7 cellular contexts compared by ENCODE assay signal in genomic region chr15:62758126-62758951, GRCh38.
DNase-seq lines count a peak whose midpoint lies in the region; ATAC-seq, FAIRE-seq and TF ChIP-seq lines count a peak whose summit lies in the region.

No MANE protein-coding gene starts in this region.

- no peaks in the 10 kb centered on the region for H3K36me3 ChIP-seq in upper lobe of right lung

- peak; percentile 46 for ATAC-seq in upper lobe of right lung

- H3K4me1 ChIP-seq in upper lobe of right lung: peaks cover 18% of the 10 kb centered on the region

- no peak for TF ChIP-seq POLR2A in GM12891 (IDR thresholded peaks at IDR 0.05; ENCODE audit: low read depth, low read length)

- H3K27ac ChIP-seq in upper lobe of right lung: peak overlapping the region; percentile 32

- intact Hi-C loops in upper lobe of right lung (cut with DNase I): no loop called here

- H3K4me3 ChIP-seq in epithelial cell of esophagus (ENCODE audit: low read length): no peak overlapping the region
- H3K4me3 ChIP-seq in upper lobe of right lung: no peak overlapping the region

- DNase-seq in NCI-H460 (ENCODE audit: extremely low read depth, low read depth) (peak; percentile 46), epithelial cell of esophagus (ENCODE audit: low read depth) (peak; percentile 90), lung microvascular endothelial cell (ENCODE audit: low read depth in 2 of 2) (peak; percentile 16 to 40), upper lobe of right lung (no peak), GM12891 (ENCODE audit: insufficient read length, low spot score) (no peak), RPMI8226 (no peak)
- DNase-seq in effector CD8-positive, alpha-beta T cell (lab: John Stamatoyannopoulos, UW): no peak

- H3K27me3 ChIP-seq in upper lobe of right lung: no peaks in the 10 kb centered on the region

- FAIRE-seq in GM12891 (lab: Jason Lieb, UNC): no peak

- H3K9me3 ChIP-seq in upper lobe of right lung: no peaks in the 10 kb centered on the region

- TF ChIP-seq CTCF in epithelial cell of esophagus (IDR thresholded peaks at IDR 0.05; ENCODE audit: insufficient read depth, low read depth, low read length, missing control alignments) (no peak), upper lobe of right lung (IDR thresholded peaks at IDR 0.05) (no peak)

TF ChIP-seq in GM12891, 5 proteins besides CTCF, POLR2A, EP300 and RAD21:
- TF ChIP-seq SPI1 (IDR thresholded peaks at IDR 0.05; ENCODE audit: low read depth, low read length) (no peak), POLR2AphosphoS5 (IDR thresholded peaks at IDR 0.05; ENCODE audit: low read depth, low read length) (no peak), TAF1 (IDR thresholded peaks at IDR 0.05; ENCODE audit: low read depth, low read length) (no peak), PAX5 (IDR thresholded peaks at IDR 0.05; ENCODE audit: insufficient read depth, low read length, severe bottlenecking) (no peak), POU2F2 (IDR thresholded peaks at IDR 0.05; ENCODE audit: low read depth, low read length) (no peak)
TF ChIP-seq in GM12891: peak in this region for 0.

Comparison
In these comparisons a context has a peak if more than half of its experiments do, and no peak if none do; other contexts are left out.
1. DNase-seq: peak in NCI-H460 (single experiment), epithelial cell of esophagus (single experiment) and lung microvascular endothelial cell (2 of 2); none in upper lobe of right lung (single experiment), GM12891 (single experiment), effector CD8-positive, alpha-beta T cell (single experiment) and RPMI8226 (single experiment).